Comparison of ENCODE assay signal across 16 cellular contexts in genomic region chr1:53543771-53544695, GRCh38.
DNase-seq lines count a peak whose midpoint lies in the region; ATAC-seq and TF ChIP-seq lines count a peak whose summit lies in the region.
"Had no signal": no experiment of that assay in that cellular context is flagged by ENCODE, and none has a peak within 500 bp of the region (broad histone marks: within the 10 kb centered on the region; RNA-seq: fewer than 3 reads in every experiment).

No MANE protein-coding gene starts in this region.

- in situ Hi-C loops in GM23248 (cut with MboI), result no loop called here

- no peak overlapping the region for H3K4me3 Mint-ChIP-seq in CD4-positive, alpha-beta memory T cell
- H3K4me3 Mint-ChIP-seq: activated naive CD8-positive, alpha-beta T cell had no signal

- no peak overlapping the region for H3K27ac Mint-ChIP-seq in CD4-positive, alpha-beta memory T cell
- H3K27ac Mint-ChIP-seq: activated naive CD8-positive, alpha-beta T cell had no signal

- no peaks in the 10 kb centered on the region for H3K36me3 ChIP-seq in GM23248 (ENCODE audit: low read depth)
- no peaks in the 10 kb centered on the region for H3K36me3 ChIP-seq in RWPE2 (ENCODE audit: low read depth)
- no peaks in the 10 kb centered on the region for H3K36me3 ChIP-seq in smooth muscle cell (ENCODE audit: low read depth)
- H3K36me3 ChIP-seq in CD4-positive, alpha-beta memory T cell (ENCODE audit: insufficient read depth, low read length), result no peaks in the 10 kb centered on the region
- H3K36me3 ChIP-seq: BLaER1, brain microvascular endothelial cell, Peyer's patch had no signal

- H3K9me2 ChIP-seq in GM23248 (ENCODE audit: insufficient read depth), result no peaks in the 10 kb centered on the region

- H3K4me2 ChIP-seq in GM23248 (ENCODE audit: unreplicated experiment) (no peak overlapping the region), smooth muscle cell (no peak overlapping the region)
- H3K4me2 ChIP-seq: BLaER1 had no signal

- H3K9me3 Mint-ChIP-seq in CD4-positive, alpha-beta memory T cell, result no peaks in the 10 kb centered on the region

- no peak overlapping the region for H2AFZ ChIP-seq in GM23248
- no peak overlapping the region for H2AFZ ChIP-seq in smooth muscle cell (ENCODE audit: low read depth)

- WGBS in GM23248 (ENCODE audit: low coverage in 1 of 2, low lambda C conversion rate in 2 of 2, missing lambda C conversion rate in 2 of 2), 2 experiments, result 41 to 44% methylated on average over 24 of the region's 24 CpGs
- WGBS in smooth muscle cell (ENCODE audit: low lambda C conversion rate), result 88% methylated on average over 24 of the region's 24 CpGs

- H3K27ac ChIP-seq in GM23248 (no peak overlapping the region), RWPE2 (ENCODE audit: poor library complexity, severe bottlenecking) (no peak overlapping the region), smooth muscle cell (ENCODE audit: low read depth) (peak overlapping the region; percentile 88)
- no peak overlapping the region for H3K27ac ChIP-seq in CD4-positive, alpha-beta memory T cell (ENCODE audit: low read depth, low read length)
- H3K27ac ChIP-seq: BLaER1, brain microvascular endothelial cell, Peyer's patch had no signal

- H3K27me3 Mint-ChIP-seq in CD4-positive, alpha-beta memory T cell, result peaks cover 0 to 4% of the 10 kb centered on the region in 2 donors
- H3K27me3 Mint-ChIP-seq: activated naive CD8-positive, alpha-beta T cell had no signal

- H3K4me1 Mint-ChIP-seq in CD4-positive, alpha-beta memory T cell, result no peaks in the 10 kb centered on the region

- DNase-seq in GM23248 (peak; percentile 54), RWPE2 (ENCODE audit: low spot score) (peak; percentile 29), left ventricle myocardium superior (peak; percentile 19), smooth muscle cell (lab: John Stamatoyannopoulos, UW; ENCODE audit: unreplicated experiment) (no peak), NK-92 (lab: John Stamatoyannopoulos, UW; ENCODE audit: unreplicated experiment) (no peak), NCI-H128 (lab: John Stamatoyannopoulos, UW; ENCODE audit: unreplicated experiment) (no peak)
- no peak for DNase-seq in CD4-positive, alpha-beta memory T cell
- DNase-seq: activated T-cell treated with anti-CD3 and anti-CD28 coated beads, Interleukin-2, amount 50 U/mL, for 48 hours; brain microvascular endothelial cell; GOT3; kidney glomerular epithelial cell; NCI-H1105 treated with DMSO at 0.1 percent for 48 hours; NCI-H2227 treated with DMSO at 0.1 percent for 48 hours had no signal

- no peak overlapping the region for H3K4me3 ChIP-seq in GM23248
- no peak overlapping the region for H3K4me3 ChIP-seq in RWPE2 (ENCODE audit: severe bottlenecking)
- no peak overlapping the region for H3K4me3 ChIP-seq in smooth muscle cell
- no peak overlapping the region for H3K4me3 ChIP-seq in CD4-positive, alpha-beta memory T cell (ENCODE audit: low read length in 2 of 2)
- H3K4me3 ChIP-seq: BLaER1, Peyer's patch had no signal

- H3K9ac ChIP-seq in GM23248, result no peak overlapping the region
- no peak overlapping the region for H3K9ac ChIP-seq in smooth muscle cell (ENCODE audit: low read depth)
- H3K9ac ChIP-seq: BLaER1 had no signal

- H3K4me1 ChIP-seq in GM23248 (ENCODE audit: insufficient read depth) (peaks cover 34% of the 10 kb centered on the region), RWPE2 (ENCODE audit: insufficient read depth, poor library complexity, severe bottlenecking) (peaks cover 8% of the 10 kb centered on the region), smooth muscle cell (ENCODE audit: low read depth) (peaks cover 5% of the 10 kb centered on the region)
- no peaks in the 10 kb centered on the region for H3K4me1 ChIP-seq in CD4-positive, alpha-beta memory T cell (ENCODE audit: insufficient read depth, low read length)
- H3K4me1 ChIP-seq: BLaER1, Peyer's patch had no signal

- H3K9me3 ChIP-seq in GM23248 (ENCODE audit: low read depth) (no peaks in the 10 kb centered on the region), RWPE2 (ENCODE audit: severe bottlenecking) (no peaks in the 10 kb centered on the region), smooth muscle cell (replicated peaks; ENCODE audit: low read depth) (no peaks in the 10 kb centered on the region)
- H3K9me3 ChIP-seq in CD4-positive, alpha-beta memory T cell (ENCODE audit: control insufficient read depth in 1 of 2, low read length in 2 of 2), result no peaks in the 10 kb centered on the region
- H3K9me3 ChIP-seq: BLaER1, Peyer's patch had no signal

- POLR2A ChIA-PET in CD4-positive, alpha-beta memory T cell (lab: Charles Lee; ENCODE audit: partially characterized antibody), result no interaction called here

- H3K79me2 ChIP-seq in GM23248 (ENCODE audit: insufficient read depth) (no peaks in the 10 kb centered on the region), smooth muscle cell (ENCODE audit: low read depth) (no peaks in the 10 kb centered on the region)

- H3K36me3 Mint-ChIP-seq in CD4-positive, alpha-beta memory T cell, result no peaks in the 10 kb centered on the region
- H3K36me3 Mint-ChIP-seq: activated naive CD8-positive, alpha-beta T cell had no signal

- TF ChIP-seq CTCF in RWPE2 (IDR thresholded peaks at IDR 0.05; ENCODE audit: poor library complexity, severe bottlenecking) (no peak), smooth muscle cell (IDR thresholded peaks at IDR 0.05; ENCODE audit: borderline replicate concordance, insufficient read depth, poor library complexity, severe bottlenecking) (no peak)

- H3F3A ChIP-seq in GM23248 (ENCODE audit: insufficient read depth) (peaks cover 11% of the 10 kb centered on the region), smooth muscle cell (ENCODE audit: low read depth) (no peaks in the 10 kb centered on the region)

- H4K20me1 ChIP-seq in GM23248 (ENCODE audit: insufficient read depth) (no peaks in the 10 kb centered on the region), smooth muscle cell (ENCODE audit: low read depth) (no peaks in the 10 kb centered on the region)
- H4K20me1 ChIP-seq: BLaER1 had no signal

- intact Hi-C loops in left ventricle myocardium superior (cut with micrococcal nuclease), result no loop called here
- intact Hi-C loops in CD4-positive, alpha-beta memory T cell (cut with micrococcal nuclease), result no loop called here

- CTCF ChIA-PET in CD4-positive, alpha-beta memory T cell (lab: Charles Lee; ENCODE audit: partially characterized antibody), result no interaction called here

- ATAC-seq in RWPE2 (ENCODE audit: low read depth), result no peak
- no peak for ATAC-seq in left ventricle myocardium superior

- H3K27me3 ChIP-seq in GM23248 (replicated peaks; ENCODE audit: insufficient read depth) (no peaks in the 10 kb centered on the region), RWPE2 (ENCODE audit: insufficient read depth, poor library complexity, severe bottlenecking) (no peaks in the 10 kb centered on the region), smooth muscle cell (ENCODE audit: low read depth) (no peaks in the 10 kb centered on the region)
- H3K27me3 ChIP-seq in CD4-positive, alpha-beta memory T cell (ENCODE audit: insufficient read depth, low read length), result no peaks in the 10 kb centered on the region
- H3K27me3 ChIP-seq: BLaER1, brain microvascular endothelial cell, Peyer's patch had no signal

Comparison
In these comparisons a context has a peak if more than half of its experiments do, and no peak if none do; other contexts are left out.
1. DNase-seq: peak in GM23248 (single experiment), RWPE2 (single experiment) and left ventricle myocardium superior (single experiment); none in smooth muscle cell (single experiment), NK-92 (single experiment), CD4-positive, alpha-beta memory T cell (0 of 5) and NCI-H128 (single experiment).